ENCODE assay signal across 26 cellular contexts in genomic region chr13:34223984-34224383, GRCh38.
"Had no signal": no experiment of that assay in that cellular context is flagged by ENCODE, and none has a peak within 500 bp of the region (broad histone marks: within the 10 kb centered on the region; RNA-seq: fewer than 3 reads in every experiment).

No MANE protein-coding gene starts in this region.

- FAIRE-seq: astrocyte, endothelial cell of umbilical vein had no signal

- H3K36me3 ChIP-seq: brain microvascular endothelial cell, heart right ventricle, transverse colon had no signal

- H3K27ac ChIP-seq: brain microvascular endothelial cell, heart right ventricle, skin epidermis, testis, transverse colon, VCaP had no signal

- H3K27me3 ChIP-seq: brain microvascular endothelial cell, heart right ventricle, testis, transverse colon had no signal

- H3K9me3 ChIP-seq: testis had no signal

- H3K4me3 ChIP-seq: heart right ventricle, skin epidermis, testis, transverse colon had no signal

- ATAC-seq: effector memory CD8-positive, alpha-beta T cell; esophagus mucosa; heart right ventricle; left cardiac atrium; left ventricle myocardium superior; sciatic nerve; stimulated activated naive CD8-positive, alpha-beta T cell treated with anti-CD3 and anti-CD28 coated beads, Interleukin-15, Interleukin-2, amounts not matched to agents 100 U/mL and 50 U/mL, for 24 hours had no signal

- DNase-seq: activated CD4-positive, alpha-beta T cell treated with anti-CD3 and anti-CD28 coated beads for 4 hours; activated CD4-positive, alpha-beta T cell treated with anti-CD3 and anti-CD28 coated beads, Interleukin-2, amount 50 U/mL, for 4 hours; activated CD8-positive, alpha-beta memory T cell treated with anti-CD3 and anti-CD28 coated beads for 24 hours; activated gamma-delta T cell treated with Interleukin-2 at 50 U/mL for 16 hours; activated naive CD4-positive, alpha-beta T cell treated with anti-CD3 and anti-CD28 coated beads, Interleukin-2, amount 50 U/mL, for 16 hours; amniotic stem cell; brain microvascular endothelial cell; caudate nucleus; cortex of kidney; effector memory CD8-positive, alpha-beta T cell; foreskin melanocyte; heart right ventricle; islet precursor cell; left cardiac atrium; left ventricle myocardium superior; stimulated activated CD4-positive, alpha-beta T cell treated with anti-CD3 and anti-CD28 coated beads, Interleukin-12 subunit alpha, Interleukin-12 subunit beta, amount 100 ng/mL, for 4 hours; stimulated activated CD4-positive, alpha-beta T cell treated with anti-CD3 and anti-CD28 coated beads, Interleukin-4, amount 100 ng/mL, for 1 hour; stimulated activated naive CD8-positive, alpha-beta T cell treated with anti-CD3 and anti-CD28 coated beads, Interleukin-15, Interleukin-2, amounts not matched to agents 100 U/mL and 50 U/mL, for 24 hours; testis; transverse colon had no signal

- H3K4me1 ChIP-seq: heart right ventricle, testis, transverse colon had no signal
